In genomic region chr7:151905766-151906165, GRCh38 we compare ENCODE assay signal across 38 cellular contexts.
"Had no signal": no experiment of that assay in that cellular context is flagged by ENCODE, and none has a peak within 500 bp of the region (broad histone marks: within the 10 kb centered on the region; RNA-seq: fewer than 3 reads in every experiment).

No MANE protein-coding gene starts in this region.

- DNase-seq: activated CD4-positive, alpha-beta memory T cell treated with anti-CD3 and anti-CD28 coated beads, Interleukin-2, amount 10 ng/mL, durations not matched to agents 7 days and 5 days; activated CD4-positive, alpha-beta T cell treated with anti-CD3 and anti-CD28 coated beads for 1 hour; activated CD4-positive, alpha-beta T cell treated with anti-CD3 and anti-CD28 coated beads for 36 hours; activated CD4-positive, alpha-beta T cell treated with anti-CD3 and anti-CD28 coated beads for 48 hours; activated CD4-positive, alpha-beta T cell treated with anti-CD3 and anti-CD28 coated beads, Interleukin-2, amount 10 ng/mL, durations not matched to agents 7 days and 5 days; activated CD4-positive, alpha-beta T cell treated with anti-CD3 and anti-CD28 coated beads, Interleukin-2, amount 50 U/mL, for 48 hours; activated CD4-positive, CD25-positive, alpha-beta regulatory T cell; activated CD8-positive, alpha-beta memory T cell treated with anti-CD3 and anti-CD28 coated beads for 24 hours; activated CD8-positive, alpha-beta memory T cell treated with anti-CD3 and anti-CD28 coated beads, Interleukin-2, amount 50 U/mL, for 4 hours; activated CD8-positive, alpha-beta T cell treated with anti-CD3 and anti-CD28 coated beads, Interleukin-2, amount 10 ng/mL, durations not matched to agents 7 days and 5 days; activated gamma-delta T cell; activated naive CD4-positive, alpha-beta T cell treated with anti-CD3 and anti-CD28 coated beads, Interleukin-2, amount 10 ng/mL, durations not matched to agents 7 days and 5 days; activated naive CD4-positive, alpha-beta T cell treated with Interleukin-2 at 50 U/mL for 16 hours; activated naive CD8-positive, alpha-beta T cell treated with anti-CD3 and anti-CD28 coated beads, Interleukin-2, amount 10 ng/mL, durations not matched to agents 7 days and 5 days; activated naive CD8-positive, alpha-beta T cell treated with anti-CD3 and anti-CD28 coated beads, Interleukin-2, amount 50 U/mL, for 24 hours; activated T-cell treated with anti-CD3 and anti-CD28 coated beads, Interleukin-2, amount 50 U/mL, for 24 hours; activated T-cell treated with anti-CD3 and anti-CD28 coated beads, Interleukin-2, amount 50 U/mL, for 48 hours; amygdala; anterior cingulate cortex; caudate nucleus; cerebellar nuclear complex; SW 1271; T-helper 1 cell; T-helper 2 cell; T-helper 9 cell had no signal

- H3K4me3 Mint-ChIP-seq: activated CD4-positive, alpha-beta memory T cell treated with anti-CD3 and anti-CD28 coated beads, Interleukin-2, amount 10 ng/mL, durations not matched to agents 7 days and 5 days; activated CD4-positive, alpha-beta T cell treated with anti-CD3 and anti-CD28 coated beads for 36 hours; activated CD4-positive, alpha-beta T cell treated with anti-CD3 and anti-CD28 coated beads, Interleukin-2, amount 10 ng/mL, durations not matched to agents 7 days and 5 days; activated CD8-positive, alpha-beta T cell treated with anti-CD3 and anti-CD28 coated beads, Interleukin-2, amount 10 ng/mL, durations not matched to agents 7 days and 5 days; activated naive CD4-positive, alpha-beta T cell treated with anti-CD3 and anti-CD28 coated beads, Interleukin-2, amount 10 ng/mL, durations not matched to agents 7 days and 5 days; activated naive CD4-positive, alpha-beta T cell treated with anti-CD3 and anti-CD28 coated beads, Interleukin-2, amount 50 U/mL, for 24 hours; activated naive CD8-positive, alpha-beta T cell; activated naive CD8-positive, alpha-beta T cell treated with anti-CD3 and anti-CD28 coated beads, Interleukin-2, amount 10 ng/mL, durations not matched to agents 7 days and 5 days; activated naive CD8-positive, alpha-beta T cell treated with anti-CD3 and anti-CD28 coated beads, Interleukin-2, amount 50 U/mL, for 24 hours; activated T-cell treated with anti-CD3 and anti-CD28 coated beads, Interleukin-2, amount 50 U/mL, for 24 hours; brain; central memory CD8-positive, alpha-beta T cell; T-helper 1 cell treated with Interleukin-12 subunit alpha and Interleukin-12 subunit beta and Interleukin-4 antibody, amounts not matched to agents 30 μg/mL and 1 μg/mL, for 36 hours; T-helper 2 cell treated with Interferon-gamma antibody and Interleukin-4, amounts not matched to agents 5 μg/mL and 100 μg/mL, for 36 hours; WTC11 had no signal

- H3K9me3 Mint-ChIP-seq: activated CD4-positive, alpha-beta T cell treated with anti-CD3 and anti-CD28 coated beads, Interleukin-2, amount 10 ng/mL, durations not matched to agents 7 days and 5 days; activated naive CD4-positive, alpha-beta T cell treated with anti-CD3 and anti-CD28 coated beads, Interleukin-2, amount 10 ng/mL, durations not matched to agents 7 days and 5 days; activated naive CD4-positive, alpha-beta T cell treated with anti-CD3 and anti-CD28 coated beads, Interleukin-2, amount 50 U/mL, for 24 hours; activated naive CD8-positive, alpha-beta T cell treated with anti-CD3 and anti-CD28 coated beads, Interleukin-2, amount 10 ng/mL, durations not matched to agents 7 days and 5 days; activated naive CD8-positive, alpha-beta T cell treated with anti-CD3 and anti-CD28 coated beads, Interleukin-2, amount 50 U/mL, for 24 hours; activated T-cell treated with anti-CD3 and anti-CD28 coated beads, Interleukin-2, amount 50 U/mL, for 24 hours; activated T-helper 2 cell treated with anti-CD3 and anti-CD28 coated beads, Interferon-gamma antibody, Interleukin-2, Interleukin-4, amounts not matched to agents 10 μg/mL and 5 μg/mL and 100 μg/mL, durations not matched to agents 14 hours and 24 hours and 36 hours; central memory CD8-positive, alpha-beta T cell; T-helper 1 cell treated with Interleukin-12 subunit alpha and Interleukin-12 subunit beta and Interleukin-4 antibody, amounts not matched to agents 30 μg/mL and 1 μg/mL, for 36 hours; T-helper 2 cell treated with Interferon-gamma antibody and Interleukin-4, amounts not matched to agents 5 μg/mL and 100 μg/mL, for 36 hours had no signal

- H3K36me3 Mint-ChIP-seq: activated naive CD4-positive, alpha-beta T cell treated with anti-CD3 and anti-CD28 coated beads, Interleukin-2, amount 10 ng/mL, durations not matched to agents 7 days and 5 days; activated naive CD8-positive, alpha-beta T cell treated with anti-CD3 and anti-CD28 coated beads, Interleukin-2, amount 10 ng/mL, durations not matched to agents 7 days and 5 days; brain; WTC11 had no signal

- H3K27ac ChIP-seq: ascending aorta, cardiac muscle cell, VCaP had no signal

- H3K4me3 ChIP-seq: ascending aorta, cardiac muscle cell had no signal

- H3K27ac Mint-ChIP-seq: activated CD4-positive, alpha-beta memory T cell treated with anti-CD3 and anti-CD28 coated beads, Interleukin-2, amount 10 ng/mL, durations not matched to agents 7 days and 5 days; activated CD4-positive, alpha-beta T cell treated with anti-CD3 and anti-CD28 coated beads for 36 hours; activated CD4-positive, alpha-beta T cell treated with anti-CD3 and anti-CD28 coated beads, Interleukin-2, amount 10 ng/mL, durations not matched to agents 7 days and 5 days; activated CD8-positive, alpha-beta T cell treated with anti-CD3 and anti-CD28 coated beads, Interleukin-2, amount 10 ng/mL, durations not matched to agents 7 days and 5 days; activated naive CD4-positive, alpha-beta T cell treated with anti-CD3 and anti-CD28 coated beads, Interleukin-2, amount 10 ng/mL, durations not matched to agents 7 days and 5 days; activated naive CD4-positive, alpha-beta T cell treated with anti-CD3 and anti-CD28 coated beads, Interleukin-2, amount 50 U/mL, for 24 hours; activated naive CD8-positive, alpha-beta T cell; activated naive CD8-positive, alpha-beta T cell treated with anti-CD3 and anti-CD28 coated beads, Interleukin-2, amount 10 ng/mL, durations not matched to agents 7 days and 5 days; activated naive CD8-positive, alpha-beta T cell treated with anti-CD3 and anti-CD28 coated beads, Interleukin-2, amount 50 U/mL, for 24 hours; activated T-cell treated with anti-CD3 and anti-CD28 coated beads, Interleukin-2, amount 50 U/mL, for 24 hours; activated T-helper 2 cell treated with anti-CD3 and anti-CD28 coated beads, Interferon-gamma antibody, Interleukin-2, Interleukin-4, amounts not matched to agents 10 μg/mL and 5 μg/mL and 100 μg/mL, durations not matched to agents 14 hours and 24 hours and 36 hours; brain; T-helper 1 cell treated with Interleukin-12 subunit alpha and Interleukin-12 subunit beta and Interleukin-4 antibody, amounts not matched to agents 30 μg/mL and 1 μg/mL, for 36 hours; T-helper 2 cell treated with Interferon-gamma antibody and Interleukin-4, amounts not matched to agents 5 μg/mL and 100 μg/mL, for 36 hours; WTC11 had no signal

- H3K4me1 Mint-ChIP-seq: activated CD4-positive, alpha-beta memory T cell treated with anti-CD3 and anti-CD28 coated beads, Interleukin-2, amount 10 ng/mL, durations not matched to agents 7 days and 5 days; activated CD4-positive, alpha-beta T cell treated with anti-CD3 and anti-CD28 coated beads for 36 hours; activated CD4-positive, alpha-beta T cell treated with anti-CD3 and anti-CD28 coated beads, Interleukin-2, amount 10 ng/mL, durations not matched to agents 7 days and 5 days; activated naive CD4-positive, alpha-beta T cell treated with anti-CD3 and anti-CD28 coated beads, Interleukin-2, amount 10 ng/mL, durations not matched to agents 7 days and 5 days; activated naive CD4-positive, alpha-beta T cell treated with anti-CD3 and anti-CD28 coated beads, Interleukin-2, amount 50 U/mL, for 24 hours; activated naive CD8-positive, alpha-beta T cell treated with anti-CD3 and anti-CD28 coated beads, Interleukin-2, amount 50 U/mL, for 24 hours; central memory CD8-positive, alpha-beta T cell; WTC11 had no signal

- FAIRE-seq: bronchial epithelial cell, TTC549 had no signal
